In the genomic region with DNA sequence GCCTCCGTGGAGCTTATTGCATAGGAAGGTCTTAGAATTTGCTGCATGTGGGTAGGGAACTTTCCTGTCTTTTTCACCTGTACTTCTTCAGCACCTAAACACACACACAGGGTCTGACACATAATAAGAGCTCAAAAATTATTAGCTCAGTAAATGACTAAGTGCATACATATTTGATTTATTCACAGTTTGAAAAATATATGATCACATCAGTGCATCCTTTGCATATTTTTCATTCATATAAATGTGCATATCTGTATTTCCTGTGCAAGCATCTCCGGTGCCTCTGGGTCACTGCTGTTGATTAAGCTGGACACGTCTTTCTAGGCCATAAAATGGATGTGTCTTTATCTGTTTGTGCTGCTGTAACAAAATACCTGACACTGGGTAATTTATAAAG, we compare ENCODE assay signal across 19 cellular contexts.
"Had no signal": no experiment of that assay in that cellular context is flagged by ENCODE, and none has a peak within 500 bp of the region (broad histone marks: within the 10 kb centered on the region; RNA-seq: fewer than 3 reads in every experiment).

No MANE protein-coding gene starts in this region.

- H3K9me3 Mint-ChIP-seq: memory B cell; mesothelial cell of epicardium; natural killer cell treated with Interleukin-12 subunit alpha and Interleukin-12 subunit beta and Interleukin-15 and Interleukin-18, amount 100 ng/mL, for 72 hours; neural progenitor cell; type B pancreatic cell had no signal

- H3K27ac Mint-ChIP-seq: memory B cell; mesothelial cell of epicardium; natural killer cell treated with Interleukin-12 subunit alpha and Interleukin-12 subunit beta and Interleukin-15 and Interleukin-18, amount 100 ng/mL, for 72 hours; neural progenitor cell; progenitor cell of endocrine pancreas; type B pancreatic cell had no signal

- H2AFZ ChIP-seq: neural progenitor cell had no signal

- DNase-seq: effector memory CD4-positive, alpha-beta T cell; gastrocnemius medialis; heart right ventricle; left cardiac atrium; left ventricle myocardium inferior; lower lobe of right lung; nucleus accumbens; pancreas; right cardiac atrium; small intestine; stimulated activated CD4-positive, alpha-beta T cell treated with anti-CD3 and anti-CD28 coated beads, Interleukin-12 subunit alpha, Interleukin-12 subunit beta, amount 100 ng/mL, for 4 hours; stimulated activated naive CD4-positive, alpha-beta T cell treated with Interleukin-2 at 50 U/mL for 16 hours had no signal

- H3K36me3 ChIP-seq: gastrocnemius medialis, heart right ventricle, left ventricle myocardium inferior, lower lobe of right lung, pancreas had no signal

- H3K4me3 Mint-ChIP-seq: memory B cell; mesothelial cell of epicardium; natural killer cell treated with Interleukin-12 subunit alpha and Interleukin-12 subunit beta and Interleukin-15 and Interleukin-18, amount 100 ng/mL, for 72 hours; neural progenitor cell; type B pancreatic cell had no signal

- H3K36me3 Mint-ChIP-seq: mesothelial cell of epicardium; natural killer cell treated with Interleukin-12 subunit alpha and Interleukin-12 subunit beta and Interleukin-15 and Interleukin-18, amount 100 ng/mL, for 72 hours; type B pancreatic cell had no signal

- H3K4me2 ChIP-seq: neural progenitor cell had no signal

- ATAC-seq: esophagus mucosa; gastrocnemius medialis; heart right ventricle; left cardiac atrium; lower lobe of right lung; natural killer cell treated with Interleukin-12 subunit alpha and Interleukin-12 subunit beta and Interleukin-15 and Interleukin-18, amount 100 ng/mL, for 72 hours; pancreas; right cardiac atrium had no signal

- H3K27me3 ChIP-seq: gastrocnemius medialis, heart right ventricle, neural progenitor cell, pancreas had no signal

- H3K9ac ChIP-seq: neural progenitor cell had no signal

- H3K4me1 ChIP-seq: gastrocnemius medialis, left ventricle myocardium inferior, lower lobe of right lung, pancreas had no signal

- H3K27ac ChIP-seq: gastrocnemius medialis, heart right ventricle, left ventricle myocardium inferior, lower lobe of right lung, neural progenitor cell, pancreas had no signal

- H3K4me3 ChIP-seq: gastrocnemius medialis, heart right ventricle, left ventricle myocardium inferior, lower lobe of right lung, neural progenitor cell, pancreas had no signal

- H3K27me3 Mint-ChIP-seq: memory B cell; natural killer cell treated with Interleukin-12 subunit alpha and Interleukin-12 subunit beta and Interleukin-15 and Interleukin-18, amount 100 ng/mL, for 72 hours; type B pancreatic cell had no signal

- H3K9me3 ChIP-seq: gastrocnemius medialis, left ventricle myocardium inferior, lower lobe of right lung, pancreas had no signal
